11 cellular contexts compared by ENCODE assay signal in the genomic region with DNA sequence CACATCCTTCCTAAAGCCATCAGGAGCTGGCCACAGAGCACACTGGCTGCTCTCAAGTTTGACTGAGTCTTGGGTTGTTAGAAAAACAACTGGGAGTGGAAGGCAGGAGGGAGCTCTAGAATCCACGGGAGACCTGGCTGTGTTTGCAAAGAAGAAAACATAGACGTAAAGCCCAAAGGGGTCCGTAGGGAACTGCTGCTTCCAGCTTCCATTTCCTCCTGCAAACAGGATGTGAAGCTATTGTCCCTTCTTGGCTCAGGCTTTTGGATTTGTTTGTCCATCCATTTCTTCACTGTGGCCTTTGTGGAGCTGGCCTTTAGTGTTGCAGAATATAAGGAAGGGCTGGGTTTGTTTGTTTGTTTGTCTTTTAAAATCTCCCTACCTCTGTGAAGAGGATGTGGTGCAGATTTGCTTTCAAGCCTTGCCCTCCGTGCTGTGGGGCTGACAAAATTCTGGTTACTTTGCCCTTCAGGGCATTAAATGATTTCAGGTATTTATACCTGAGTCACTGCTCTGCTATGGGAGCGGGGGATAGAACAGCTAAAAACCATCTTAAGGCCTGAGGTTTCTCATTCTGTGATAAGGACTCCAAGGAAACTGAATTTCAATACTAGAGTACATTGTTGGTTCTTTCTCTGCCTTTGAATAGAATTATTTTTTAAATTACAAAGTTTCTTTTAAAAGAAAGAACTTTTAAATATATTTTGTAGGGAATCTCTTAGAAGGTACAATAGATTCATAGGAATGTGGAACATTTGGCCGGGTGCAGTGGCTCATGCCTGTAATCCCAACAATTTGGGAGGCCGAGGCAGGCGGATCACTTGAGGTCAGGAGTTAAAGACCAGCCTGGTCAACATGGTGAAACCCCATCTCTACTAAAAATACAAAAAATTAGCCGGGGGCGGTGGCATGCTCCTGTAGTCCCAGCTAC.
DNase-seq lines count a peak whose midpoint lies in the region; ATAC-seq and TF ChIP-seq lines count a peak whose summit lies in the region.
"Had no signal": no experiment of that assay in that cellular context is flagged by ENCODE, and none has a peak within 500 bp of the region (broad histone marks: within the 10 kb centered on the region; RNA-seq: fewer than 3 reads in every experiment).

No MANE protein-coding gene starts in this region.

- in situ Hi-C loops in gastrocnemius medialis (cut with MboI; ENCODE audit: low sequenced_read_pairs in 4 of 4): loop anchor here in 1 of 4 donors (5.0 kb wide), 1 partner anchor 79 kb away; no protein-coding TSS in a partner anchor

- H3K4me3 ChIP-seq in adrenal gland (no peak overlapping the region), cardiac muscle cell (no peak overlapping the region), gastrocnemius medialis (no peak overlapping the region)
- H3K4me3 ChIP-seq: ovary had no signal

- H3K4me1 ChIP-seq in adrenal gland (replicated peaks in 1 of 2) (peaks cover 17 to 21% of the 10 kb centered on the region in 2 donors), cardiac muscle cell (ENCODE audit: low read depth) (peaks cover 17% of the 10 kb centered on the region), gastrocnemius medialis (peaks cover 19 to 34% of the 10 kb centered on the region in 2 donors)

- DNase-seq in EL (peak; percentile 19), adrenal gland (no peak), cardiac muscle cell (ENCODE audit: low read depth in 1 of 2, low spot score in 1 of 2) (peak in 1 of 2 donors; percentile 71), gastrocnemius medialis (peak; percentile 26 to 47), T-helper 17 cell (no peak), NCI-H82 treated with DMSO at 0.1 percent for 48 hours (lab: John Stamatoyannopoulos, UW; ENCODE audit: unreplicated experiment) (no peak), SIG-M5 (lab: John Stamatoyannopoulos, UW) (no peak)
- no peak for DNase-seq in activated naive CD4-positive, alpha-beta T cell treated with Interleukin-2 at 50 U/mL for 16 hours
- DNase-seq: NCI-H526 treated with DMSO at 0.1 percent for 48 hours had no signal

- 75 to 81% (median 77%) methylated on average over 10 of the region's 10 CpGs for WGBS in adrenal gland, 4 donors

- no peaks in the 10 kb centered on the region for H3K27me3 Mint-ChIP-seq in T-helper 17 cell
- H3K27me3 Mint-ChIP-seq: activated naive CD8-positive, alpha-beta T cell had no signal

- intact Hi-C loops in adrenal gland (cut with DNase I): no loop called here
- intact Hi-C loops in gastrocnemius medialis (cut with DNase I; ENCODE audit: low total_unique reads): no loop called here

- H3K27ac Mint-ChIP-seq in T-helper 17 cell: no peak overlapping the region

- no peaks in the 10 kb centered on the region for H3K36me3 Mint-ChIP-seq in T-helper 17 cell (ENCODE audit: low read depth)

- ATAC-seq in gastrocnemius medialis: peak; percentile 27 to 33
- no peak for ATAC-seq in T-helper 17 cell

- TF ChIP-seq CTCF in adrenal gland (IDR thresholded peaks at IDR 0.05) (no peak), cardiac muscle cell (IDR thresholded peaks at IDR 0.05; ENCODE audit: low read depth, low read length) (no peak), gastrocnemius medialis (IDR thresholded peaks at IDR 0.05 in 4 of 5, conservative IDR thresholded peaks at IDR 0.05 in 1 of 5) (no peak)

- no peaks in the 10 kb centered on the region for H3K36me3 ChIP-seq in adrenal gland (replicated peaks in 1 of 2)
- no peaks in the 10 kb centered on the region for H3K36me3 ChIP-seq in cardiac muscle cell
- H3K36me3 ChIP-seq in gastrocnemius medialis: no peaks in the 10 kb centered on the region
- H3K36me3 ChIP-seq: ovary had no signal

- H3K4me1 Mint-ChIP-seq in T-helper 17 cell: peaks cover 2% of the 10 kb centered on the region

- H3K4me3 Mint-ChIP-seq in T-helper 17 cell: no peak overlapping the region
- H3K4me3 Mint-ChIP-seq: activated naive CD8-positive, alpha-beta T cell had no signal

- H3K9me3 ChIP-seq in adrenal gland (replicated peaks in 1 of 3) (no peaks in the 10 kb centered on the region), cardiac muscle cell (ENCODE audit: low read depth) (no peaks in the 10 kb centered on the region), gastrocnemius medialis (no peaks in the 10 kb centered on the region), T-helper 17 cell (ENCODE audit: control insufficient read depth, low read length, poor library complexity, severe bottlenecking) (no peaks in the 10 kb centered on the region)
- H3K9me3 ChIP-seq: ovary had no signal

- H3K27ac ChIP-seq in adrenal gland: peak overlapping the region in 3 of 5 donors; percentile 45 to 82 (median 79)
- H3K27ac ChIP-seq in cardiac muscle cell: peak overlapping the region; percentile 82
- peak overlapping the region; percentile 63 to 77 (median 66) for H3K27ac ChIP-seq in gastrocnemius medialis

- H3K27me3 ChIP-seq in adrenal gland (no peaks in the 10 kb centered on the region), cardiac muscle cell (no peaks in the 10 kb centered on the region), gastrocnemius medialis (no peaks in the 10 kb centered on the region)
- H3K27me3 ChIP-seq: ovary had no signal

- TF ChIP-seq POLR2A in adrenal gland (IDR thresholded peaks at IDR 0.05): no peak
- no peak for TF ChIP-seq POLR2A in gastrocnemius medialis (IDR thresholded peaks at IDR 0.05)

Comparison
In these comparisons a context has a peak if more than half of its experiments do, and no peak if none do; other contexts are left out.
1. DNase-seq: peak in EL (single experiment) and gastrocnemius medialis (2 of 2); none in adrenal gland (0 of 7), T-helper 17 cell (0 of 3), activated naive CD4-positive, alpha-beta T cell treated with Interleukin-2 at 50 U/mL for 16 hours (single experiment), NCI-H82 treated with DMSO at 0.1 percent for 48 hours (single experiment) and SIG-M5 (single experiment).
2. Peak in every context shown above with its lines, with median percentiles within 50 percentile points of each other: H3K27ac ChIP-seq.